10 cellular contexts compared by ENCODE assay signal in genomic region chr19:34633806-34634205, GRCh38. TPM values are rescaled to one million over a fixed set of nuclear protein-coding genes. Genes with fewer than 3 reads are reported as not detected.
"Had no signal": no experiment of that assay in that cellular context is flagged by ENCODE, and none has a peak within 500 bp of the region (broad histone marks: within the 10 kb centered on the region; RNA-seq: fewer than 3 reads in every experiment).

No MANE protein-coding gene starts in this region.

- H3K27ac ChIP-seq: HL-60, KMS-11 had no signal

- FAIRE-seq: HTR-8/SVneo, K562 had no signal

- H3K27ac Mint-ChIP-seq: IgD-negative memory B cell had no signal

- H3K9ac ChIP-seq: KMS-11 had no signal

- DNase-seq: IMR-90, KBM-7, KG1 had no signal

- ATAC-seq: K562 had no signal

- H3K27me3 Mint-ChIP-seq: IgD-negative memory B cell had no signal

- H3K4me3 ChIP-seq: K562 had no signal

- H3K4me3 Mint-ChIP-seq: IgD-negative memory B cell had no signal

- H3K4me2 ChIP-seq: KMS-11 had no signal

- H3K4me1 Mint-ChIP-seq: IgD-negative memory B cell had no signal

RNA-seq across cellular contexts. Expression of gene SCGB2B2, which starts 43.2 kb away (rescaled TPM):
- total RNA-seq: HT-29, HT1080, IMR-90, K562 had no signal
- polyA plus RNA-seq: IgD-negative memory B cell, IMR-90, K562 had no signal
